Comparison of ENCODE assay signal across 1 cellular context in genomic region chr5:42854795-42855194, GRCh38.
TF ChIP-seq lines count a peak whose summit lies in the region.

No MANE protein-coding gene starts in this region.

TF ChIP-seq in GM12878, 131 proteins besides CTCF, POLR2A, EP300 and RAD21:
- TF ChIP-seq MTA2 (IDR thresholded peaks at IDR 0.05; ENCODE audit: low read depth): peak; percentile 35; the same call in 1 of the 2 replicates
- TF ChIP-seq ZBTB4 (CRISPR knock-in tag; IDR thresholded peaks at IDR 0.05): no peak
- peak in 1 of 2 experiments; percentile 9; a peak in 1 of 4 replicates for TF ChIP-seq BHLHE40 (IDR thresholded peaks at IDR 0.05; ENCODE audit: borderline replicate concordance in 1 of 2, low read depth in 2 of 2, low read length in 1 of 2)
- no peak for TF ChIP-seq CBX3 (IDR thresholded peaks at IDR 0.05; ENCODE audit: borderline replicate concordance, low read depth)
- TF ChIP-seq IKZF2 (IDR thresholded peaks at IDR 0.05): peak in 1 of 2 experiments; percentile 27; a peak in 2 of 4 replicates
